In the genomic region with DNA sequence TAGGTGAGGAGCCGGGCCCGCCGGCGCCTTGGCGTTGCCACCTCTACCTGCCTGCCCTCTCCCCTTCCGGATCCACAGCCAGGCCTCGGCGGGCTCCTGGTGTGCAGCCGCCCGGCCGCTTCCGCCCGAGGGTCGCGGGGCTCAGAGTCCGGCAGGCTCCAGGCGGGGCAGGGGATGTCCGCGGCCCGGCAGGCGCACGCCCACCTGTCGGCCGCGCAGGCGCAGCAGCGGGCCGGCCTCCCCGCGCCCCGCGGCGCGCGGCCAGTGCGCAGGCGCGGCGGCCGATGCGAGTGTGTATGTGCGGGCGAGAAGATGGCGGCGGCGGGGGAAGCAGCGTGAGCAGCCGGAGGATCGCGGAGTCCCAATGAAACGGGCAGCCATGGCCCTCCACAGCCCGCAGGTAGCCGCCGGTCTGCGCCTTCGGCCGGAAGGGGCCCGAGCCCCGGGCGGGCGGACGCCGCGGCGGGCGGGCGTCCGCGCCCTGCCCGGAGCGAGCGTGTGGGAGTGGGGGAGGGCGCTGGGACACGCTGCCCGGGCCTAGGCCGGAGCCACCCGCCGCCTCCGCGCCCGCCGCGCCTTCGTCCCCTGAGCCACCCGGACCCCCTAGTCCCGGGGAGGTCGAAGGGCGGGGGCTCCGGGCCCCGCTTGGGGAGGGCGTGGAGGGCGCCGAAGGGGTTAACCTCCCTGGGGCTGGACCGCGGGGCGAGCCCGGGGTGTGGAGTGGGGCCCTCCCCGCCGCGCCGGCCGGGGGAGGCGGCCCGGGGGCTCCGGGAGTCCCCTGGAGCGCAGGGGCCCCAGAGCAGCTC, we compare ENCODE assay signal across 1 cellular context.
A peak's percentile ranks its signal among the peaks of the same experiment; 100 is the strongest.
TF ChIP-seq lines count a peak whose summit lies in the region.

TSS of gene USP10 (plus strand) at position 289 of the 806 bp plus-strand sequence. CDS start at position 380, 91 bp downstream.

TF ChIP-seq in HepG2, 621 proteins besides CTCF, POLR2A, EP300 and RAD21 (continued from another document and continues in another):
- TF ChIP-seq, protein P1, sequence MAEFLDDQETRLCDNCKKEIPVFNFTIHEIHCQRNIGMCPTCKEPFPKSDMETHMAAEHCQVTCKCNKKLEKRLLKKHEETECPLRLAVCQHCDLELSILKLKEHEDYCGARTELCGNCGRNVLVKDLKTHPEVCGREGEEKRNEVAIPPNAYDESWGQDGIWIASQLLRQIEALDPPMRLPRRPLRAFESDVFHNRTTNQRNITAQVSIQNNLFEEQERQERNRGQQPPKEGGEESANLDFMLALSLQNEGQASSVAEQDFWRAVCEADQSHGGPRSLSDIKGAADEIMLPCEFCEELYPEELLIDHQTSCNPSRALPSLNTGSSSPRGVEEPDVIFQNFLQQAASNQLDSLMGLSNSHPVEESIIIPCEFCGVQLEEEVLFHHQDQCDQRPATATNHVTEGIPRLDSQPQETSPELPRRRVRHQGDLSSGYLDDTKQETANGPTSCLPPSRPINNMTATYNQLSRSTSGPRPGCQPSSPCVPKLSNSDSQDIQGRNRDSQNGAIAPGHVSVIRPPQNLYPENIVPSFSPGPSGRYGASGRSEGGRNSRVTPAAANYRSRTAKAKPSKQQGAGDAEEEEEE (CRISPR knock-in tag; IDR thresholded peaks at IDR 0.05; ENCODE audit: borderline replicate concordance), result no peak
- TF ChIP-seq NFE2L1 (CRISPR knock-in tag; IDR thresholded peaks at IDR 0.05; ENCODE audit: borderline replicate concordance) (no peak), ZNF317 (CRISPR knock-in tag; IDR thresholded peaks at IDR 0.05) (no peak), ZNF678 (CRISPR knock-in tag; IDR thresholded peaks at IDR 0.05) (no peak; the same call in 1 of the 2 replicates), TRIM24 (CRISPR knock-in tag; IDR thresholded peaks at IDR 0.05) (no peak), CENPT (CRISPR knock-in tag; IDR thresholded peaks at IDR 0.05; ENCODE audit: low read depth) (no peak), ZNF724P (CRISPR knock-in tag; IDR thresholded peaks at IDR 0.05; ENCODE audit: borderline replicate concordance) (peak; percentile 89; the same call in 1 of the 2 replicates), ARID2 (CRISPR knock-in tag; IDR thresholded peaks at IDR 0.05; ENCODE audit: borderline replicate concordance) (no peak), ZGPAT (CRISPR knock-in tag; IDR thresholded peaks at IDR 0.05) (peak; percentile 90; the same call in 1 of the 2 replicates), JUN (CRISPR knock-in tag; IDR thresholded peaks at IDR 0.05) (no peak), ZBTB44 (CRISPR knock-in tag; IDR thresholded peaks at IDR 0.05) (no peak; the same call in 1 of the 2 replicates), THAP11 (CRISPR knock-in tag; IDR thresholded peaks at IDR 0.05) (peak; percentile 80), AGO1 (IDR thresholded peaks at IDR 0.05; ENCODE audit: low read depth, low read length, poor library complexity, severe bottlenecking) (no peak), KLF11 (CRISPR knock-in tag; IDR thresholded peaks at IDR 0.05) (no peak), MTA1 (CRISPR knock-in tag; IDR thresholded peaks at IDR 0.05; ENCODE audit: borderline replicate concordance) (no peak), TFDP2 (CRISPR knock-in tag; IDR thresholded peaks at IDR 0.05) (peak; percentile 85), GLMP (CRISPR knock-in tag; IDR thresholded peaks at IDR 0.05; ENCODE audit: borderline replicate concordance) (no peak), ZNF318 (CRISPR knock-in tag; IDR thresholded peaks at IDR 0.05) (no peak), RBM22 (optimal IDR thresholded peaks at IDR 0.05; ENCODE audit: low read length) (no peak), MIXL1 (CRISPR knock-in tag; IDR thresholded peaks at IDR 0.05) (peak; percentile 67; the same call in 1 of the 2 replicates), RFXANK (CRISPR knock-in tag; IDR thresholded peaks at IDR 0.05) (no peak), ESRRA (CRISPR knock-in tag; IDR thresholded peaks at IDR 0.05; ENCODE audit: low read depth) (no peak), SMAD9 (CRISPR knock-in tag; IDR thresholded peaks at IDR 0.05) (no peak), ZBTB38 (CRISPR knock-in tag; IDR thresholded peaks at IDR 0.05) (peak; percentile 65), RBFOX2 (IDR thresholded peaks at IDR 0.05; ENCODE audit: low read depth, low read length) (peak; percentile 95), ZBTB37 (CRISPR knock-in tag; IDR thresholded peaks at IDR 0.05) (no peak), HMG20B (CRISPR knock-in tag; conservative IDR thresholded peaks at IDR 0.05) (no peak), CBFB (CRISPR knock-in tag; IDR thresholded peaks at IDR 0.05) (peak; percentile 86), SRSF1 (optimal IDR thresholded peaks at IDR 0.05; ENCODE audit: low read depth, low read length) (peak; percentile 63), DRAP1 (CRISPR knock-in tag; IDR thresholded peaks at IDR 0.05) (peak; percentile 63), STAG1 (CRISPR knock-in tag; IDR thresholded peaks at IDR 0.05) (no peak)
- TF ChIP-seq, protein P2, sequence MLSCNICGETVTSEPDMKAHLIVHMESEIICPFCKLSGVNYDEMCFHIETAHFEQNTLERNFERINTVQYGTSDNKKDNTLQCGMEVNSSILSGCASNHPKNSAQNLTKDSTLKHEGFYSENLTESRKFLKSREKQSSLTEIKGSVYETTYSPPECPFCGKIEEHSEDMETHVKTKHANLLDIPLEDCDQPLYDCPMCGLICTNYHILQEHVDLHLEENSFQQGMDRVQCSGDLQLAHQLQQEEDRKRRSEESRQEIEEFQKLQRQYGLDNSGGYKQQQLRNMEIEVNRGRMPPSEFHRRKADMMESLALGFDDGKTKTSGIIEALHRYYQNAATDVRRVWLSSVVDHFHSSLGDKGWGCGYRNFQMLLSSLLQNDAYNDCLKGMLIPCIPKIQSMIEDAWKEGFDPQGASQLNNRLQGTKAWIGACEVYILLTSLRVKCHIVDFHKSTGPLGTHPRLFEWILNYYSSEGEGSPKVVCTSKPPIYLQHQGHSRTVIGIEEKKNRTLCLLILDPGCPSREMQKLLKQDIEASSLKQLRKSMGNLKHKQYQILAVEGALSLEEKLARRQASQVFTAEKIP (CRISPR knock-in tag; IDR thresholded peaks at IDR 0.05; ENCODE audit: borderline replicate concordance), result no peak
